In the genomic region with DNA sequence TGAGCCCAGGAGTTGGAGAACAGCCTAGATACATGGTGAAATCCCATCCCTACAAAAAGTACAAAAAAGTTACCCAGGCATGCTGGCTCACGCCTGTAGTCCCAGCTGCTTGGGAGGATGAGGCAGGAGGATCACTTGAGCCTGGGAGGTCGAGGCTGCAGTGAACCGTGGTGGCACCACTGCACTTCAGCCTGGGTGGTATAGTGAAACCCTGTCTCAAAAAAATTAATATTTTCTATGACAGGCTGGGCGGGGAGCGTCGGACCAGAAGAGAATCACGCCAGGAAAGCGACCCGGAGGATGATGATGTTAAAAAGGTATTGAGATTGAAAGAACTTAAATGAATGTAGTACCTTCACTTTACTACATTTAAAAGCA, we compare ENCODE assay signal across 1 cellular context.
TF ChIP-seq lines count a peak whose summit lies in the region.

No MANE protein-coding gene starts in this region.

TF ChIP-seq in H1, 55 proteins besides CTCF, POLR2A, EP300 and RAD21:
- TF ChIP-seq, protein P1, sequence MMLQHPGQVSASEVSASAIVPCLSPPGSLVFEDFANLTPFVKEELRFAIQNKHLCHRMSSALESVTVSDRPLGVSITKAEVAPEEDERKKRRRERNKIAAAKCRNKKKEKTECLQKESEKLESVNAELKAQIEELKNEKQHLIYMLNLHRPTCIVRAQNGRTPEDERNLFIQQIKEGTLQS (IDR thresholded peaks at IDR 0.05; ENCODE audit: insufficient read depth, low read depth, low read length) = no peak
- TF ChIP-seq SAP30 (IDR thresholded peaks at IDR 0.05; ENCODE audit: insufficient read depth, insufficient replicate concordance, low read length) (no peak), ATF2 (IDR thresholded peaks at IDR 0.05; ENCODE audit: low read length) (no peak), NRF1 (IDR thresholded peaks at IDR 0.05; ENCODE audit: low read depth, low read length) (no peak), POLR2AphosphoS5 (IDR thresholded peaks at IDR 0.05; ENCODE audit: low read depth, low read length) (peak; percentile 70; the same call in 1 of the 2 replicates)
